ENCODE assay signal across 26 cellular contexts in the genomic region with DNA sequence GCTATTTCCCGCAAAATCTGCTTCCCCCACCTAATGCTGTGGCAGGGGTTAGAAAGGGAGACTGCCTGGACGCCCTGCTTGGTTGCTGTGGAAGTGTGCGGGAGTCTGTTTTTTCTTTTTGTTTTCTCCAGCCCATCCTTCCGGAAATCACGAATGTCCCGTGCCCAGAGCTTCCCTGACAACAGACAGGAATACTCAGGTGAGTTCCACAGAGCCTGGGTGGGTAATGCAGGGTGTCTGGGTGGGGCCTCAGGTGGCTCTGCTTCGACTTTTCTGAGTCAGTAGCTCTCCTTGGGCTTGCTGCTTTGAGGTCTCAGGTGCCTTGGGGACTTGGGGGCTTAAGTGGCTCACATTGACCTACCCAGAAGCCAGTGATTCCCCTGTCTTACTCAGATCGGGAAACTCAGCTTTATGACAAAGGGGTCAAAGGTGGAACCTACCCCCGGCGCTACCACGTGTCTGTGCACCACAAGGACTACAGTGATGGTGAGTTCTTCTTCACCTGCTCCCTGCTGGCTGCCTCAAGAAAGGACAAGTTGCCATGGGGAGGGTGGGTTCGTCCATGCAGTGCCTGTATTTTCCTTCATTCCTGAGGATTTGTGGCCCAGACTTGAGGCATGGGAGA. TPM values are rescaled to one million over a fixed set of nuclear protein-coding genes. Genes with fewer than 3 reads are reported as not detected.
DNase-seq lines count a peak whose midpoint lies in the region; ATAC-seq, FAIRE-seq and TF ChIP-seq lines count a peak whose summit lies in the region.
"Had no signal": no experiment of that assay in that cellular context is flagged by ENCODE, and none has a peak within 500 bp of the region (broad histone marks: within the 10 kb centered on the region; RNA-seq: fewer than 3 reads in every experiment).

No MANE protein-coding gene starts in this region.

- no peak overlapping the region for H3K4me3 ChIP-seq in mucosa of descending colon
- H3K4me3 ChIP-seq: MG63, thyroid gland had no signal

- ATAC-seq in CD4-positive, alpha-beta T cell (ENCODE audit: poor library complexity) = no peak
- ATAC-seq in mucosa of descending colon (peak; percentile 23), foreskin keratinocyte (no peak)
- ATAC-seq: esophagus mucosa, PC-3, T-cell had no signal

- H3K36me3 Mint-ChIP-seq in CD14-positive monocyte = peaks cover 89 to 100% of the 10 kb centered on the region in 2 donors
- peaks cover 83% of the 10 kb centered on the region for H3K36me3 Mint-ChIP-seq in CD4-positive, alpha-beta T cell (ENCODE audit: low read depth)

- peaks cover 2% of the 10 kb centered on the region for H3K4me1 Mint-ChIP-seq in CD14-positive monocyte
- peaks cover 11% of the 10 kb centered on the region for H3K4me1 Mint-ChIP-seq in CD4-positive, alpha-beta T cell (ENCODE audit: low read depth)

- DNase-seq in CD14-positive monocyte (ENCODE audit: low spot score) = peak; percentile 6
- no peak for DNase-seq in CD4-positive, alpha-beta T cell
- DNase-seq in HTR-8/SVneo (ENCODE audit: insufficient read length, low spot score) = no peak
- DNase-seq in mucosa of descending colon = no peak
- no peak for DNase-seq in foreskin keratinocyte
- no peak for DNase-seq in kidney glomerular epithelial cell (lab: John Stamatoyannopoulos, UW)
- no peak for DNase-seq in AG20443 (ENCODE audit: low spot score)
- DNase-seq: activated CD4-positive, alpha-beta T cell treated with anti-CD3 and anti-CD28 coated beads, Interleukin-2, amount 50 U/mL, for 1 hour; AML-193; brain microvascular endothelial cell; DMS53; effector CD8-positive, alpha-beta T cell; GF-D8; H7; hippocampal formation; MG63; NCI-H1417 treated with DMSO at 0.1 percent for 48 hours; NCI-H2107; NCI-H446 treated with DMSO at 0.1 percent for 48 hours; PC-3; Right ventricle myocardium superior; stimulated activated naive CD4-positive, alpha-beta T cell treated with Interleukin-2 at 50 U/mL for 16 hours; T-cell; thyroid gland had no signal

- H3K27me3 ChIP-seq in CD4-positive, alpha-beta T cell (ENCODE audit: control insufficient read depth, insufficient read depth, low read length) = no peaks in the 10 kb centered on the region
- H3K27me3 ChIP-seq in foreskin keratinocyte = no peaks in the 10 kb centered on the region
- H3K27me3 ChIP-seq: brain microvascular endothelial cell, MG63, thyroid gland had no signal

- peaks cover 5% of the 10 kb centered on the region for H3K36me3 ChIP-seq in mucosa of descending colon (ENCODE audit: low read depth)

- H3K4me1 ChIP-seq in mucosa of descending colon (ENCODE audit: low read depth) (no peaks in the 10 kb centered on the region), foreskin keratinocyte (no peaks in the 10 kb centered on the region)

- POLR2A ChIA-PET in CD4-positive, alpha-beta T cell (lab: Charles Lee) = interaction anchor here (0.8 kb wide), 1 partner anchor 9 kb away, joined by 3 read pairs; no protein-coding TSS in a partner anchor

- no peak for TF ChIP-seq CTCF in CD14-positive monocyte (IDR thresholded peaks at IDR 0.05)
- no peak for TF ChIP-seq CTCF in CD4-positive, alpha-beta T cell (IDR thresholded peaks at IDR 0.05)
- no peak for TF ChIP-seq CTCF in mucosa of descending colon (IDR thresholded peaks at IDR 0.05)
- no peak for TF ChIP-seq CTCF in foreskin keratinocyte (conservative IDR thresholded peaks at IDR 0.05)

- H3K4me3 Mint-ChIP-seq in CD14-positive monocyte = no peak overlapping the region
- H3K4me3 Mint-ChIP-seq in CD4-positive, alpha-beta T cell = no peak overlapping the region
- H3K4me3 Mint-ChIP-seq: T-cell had no signal

- H3K27ac Mint-ChIP-seq in CD14-positive monocyte = peak overlapping the region in 2 of 7 donors; percentile 8 to 67
- H3K27ac Mint-ChIP-seq in CD4-positive, alpha-beta T cell = peak overlapping the region; percentile 69

- H3K27ac ChIP-seq in CD4-positive, alpha-beta T cell (ENCODE audit: low read depth, low read length) = no peak overlapping the region
- no peak overlapping the region for H3K27ac ChIP-seq in foreskin keratinocyte
- H3K27ac ChIP-seq: brain microvascular endothelial cell, thyroid gland had no signal

- H3K27me3 Mint-ChIP-seq in CD14-positive monocyte (ENCODE audit: low read depth in 3 of 3) = peaks cover 0 to 3% (median 2%) of the 10 kb centered on the region in 3 donors
- no peaks in the 10 kb centered on the region for H3K27me3 Mint-ChIP-seq in CD4-positive, alpha-beta T cell
- H3K27me3 Mint-ChIP-seq: T-cell had no signal

- no peaks in the 10 kb centered on the region for H3K9me3 Mint-ChIP-seq in CD14-positive monocyte
- H3K9me3 Mint-ChIP-seq in CD4-positive, alpha-beta T cell = no peaks in the 10 kb centered on the region
- H3K9me3 Mint-ChIP-seq: T-cell had no signal

- peak; percentile 31 for FAIRE-seq in HTR-8/SVneo (lab: Jason Lieb, UNC)
- FAIRE-seq: frontal cortex had no signal

- no peaks in the 10 kb centered on the region for H3K9me3 ChIP-seq in CD4-positive, alpha-beta T cell (ENCODE audit: control insufficient read depth, low read length)
- H3K9me3 ChIP-seq in mucosa of descending colon = no peaks in the 10 kb centered on the region
- H3K9me3 ChIP-seq: MG63, thyroid gland had no signal

- intact Hi-C loops in CD14-positive monocyte (cut with micrococcal nuclease) = no loop called here
- intact Hi-C loops in CD4-positive, alpha-beta T cell (cut with DNase I, micrococcal nuclease) = no loop called here
- intact Hi-C loops in mucosa of descending colon (cut with DNase I, micrococcal nuclease) = no loop called here

- CTCF ChIA-PET in CD4-positive, alpha-beta T cell (lab: Charles Lee) = interaction anchor here (1.2 to 1.7 kb wide), 3 partner anchors 8 to 22 kb away, joined by 3 to 5 read pairs (median 3); no protein-coding TSS in a partner anchor

RNA-seq across cellular contexts. Expression of a gene that starts 11.4 kb away (rescaled TPM):
- polyA plus RNA-seq in CD14-positive monocyte (100 to 1,000 TPM; 315 to 334 TPM), foreskin keratinocyte (27.0 and 34.3 TPM in 2 replicates)
- total RNA-seq in CD4-positive, alpha-beta T cell = 100 to 1,000 TPM; 711 to 727 TPM
- total RNA-seq in mucosa of descending colon (10 to 100 TPM in 1 of 3 donors, 1 to 10 TPM in 2; 5.6 to 13.2 (median 8.4) TPM), foreskin keratinocyte (15.2 and 19.2 TPM in 2 replicates)

RNA-seq across cellular contexts. Expression of a gene that starts 53.1 kb away (rescaled TPM):
- polyA plus RNA-seq in CD14-positive monocyte (10 to 100 TPM; 12.5 to 19.8 TPM), foreskin keratinocyte (18.4 and 18.8 TPM in 2 replicates)
- 10 to 100 TPM; 50.9 to 51.0 TPM for total RNA-seq in CD4-positive, alpha-beta T cell
- total RNA-seq in mucosa of descending colon (10 to 100 TPM; 29.1 to 34.0 (median 29.6) TPM), foreskin keratinocyte (18.1 and 18.8 TPM in 2 replicates)

Comparison
In these comparisons a context has a peak if more than half of its experiments do, and no peak if none do; other contexts are left out.
1. RNA of a gene that starts 11.4 kb away (total RNA-seq): 711 to 727 TPM in CD4-positive, alpha-beta T cell; 15.2 to 19.2 TPM in foreskin keratinocyte and 5.6 to 13.2 TPM in mucosa of descending colon; every median in the first group is over 10 times any median in the second.